In genomic region chr7:17588730-17589129, GRCh38 we compare ENCODE assay signal across 25 cellular contexts.
DNase-seq lines count a peak whose midpoint lies in the region; ATAC-seq, FAIRE-seq and TF ChIP-seq lines count a peak whose summit lies in the region.
"Had no signal": no experiment of that assay in that cellular context is flagged by ENCODE, and none has a peak within 500 bp of the region (broad histone marks: within the 10 kb centered on the region; RNA-seq: fewer than 3 reads in every experiment).

No MANE protein-coding gene starts in this region.

- intact Hi-C loops in left colon (cut with DNase I, micrococcal nuclease) (no loop called here), mucosa of descending colon (cut with DNase I, micrococcal nuclease) (no loop called here)
- intact Hi-C loops in activated T-helper 1 cell treated with anti-CD3 and anti-CD28 coated beads, Interleukin-12 subunit alpha, Interleukin-12 subunit beta, Interleukin-2, Interleukin-4 antibody, amounts not matched to agents 30 ng/mL and 10 ng/mL and 1 ng/mL, durations not matched to agents 14 hours and 24 hours and 36 hours (cut with micrococcal nuclease) = no loop called here

- no peaks in the 10 kb centered on the region for H3K9me3 Mint-ChIP-seq in activated T-helper 1 cell treated with anti-CD3 and anti-CD28 coated beads, Interleukin-12 subunit alpha, Interleukin-12 subunit beta, Interleukin-2, Interleukin-4 antibody, amounts not matched to agents 30 ng/mL and 10 ng/mL and 1 ng/mL, durations not matched to agents 14 hours and 24 hours and 36 hours
- H3K9me3 Mint-ChIP-seq: CD4-positive, alpha-beta T cell; CD8-positive, alpha-beta T cell had no signal

- no peaks in the 10 kb centered on the region for H3K9me3 ChIP-seq in mucosa of descending colon
- H3K9me3 ChIP-seq: A549, Caco-2 had no signal

- peak; percentile 20 for FAIRE-seq in RCC 7860 (lab: Jason Lieb, UNC)
- FAIRE-seq: A549, GM12878, GM12892, GM18507 had no signal

- H3K4me1 ChIP-seq in mucosa of descending colon (ENCODE audit: low read depth) = no peaks in the 10 kb centered on the region
- H3K4me1 ChIP-seq: A549; BLaER1 treated with 17β-estradiol and CSF1 and Interleukin-3, amounts not matched to agents 10 nM and 100 nM had no signal

- H3K4me1 Mint-ChIP-seq in activated T-helper 1 cell treated with anti-CD3 and anti-CD28 coated beads, Interleukin-12 subunit alpha, Interleukin-12 subunit beta, Interleukin-2, Interleukin-4 antibody, amounts not matched to agents 30 ng/mL and 10 ng/mL and 1 ng/mL, durations not matched to agents 14 hours and 24 hours and 36 hours (ENCODE audit: low read depth) = no peaks in the 10 kb centered on the region
- H3K4me1 Mint-ChIP-seq: B cell had no signal

- no peaks in the 10 kb centered on the region for H3K36me3 ChIP-seq in mucosa of descending colon (ENCODE audit: low read depth)
- H3K36me3 ChIP-seq: BLaER1 treated with 17β-estradiol and CSF1 and Interleukin-3, amounts not matched to agents 10 nM and 100 nM had no signal

- DNase-seq in DMS53 (lab: John Stamatoyannopoulos, UW) = peak; percentile 20
- DNase-seq in DMS53 treated with DMSO at 0.1 percent for 48 hours (lab: John Stamatoyannopoulos, UW; ENCODE audit: unreplicated experiment) = no peak
- no peak for DNase-seq in RCC 7860 (ENCODE audit: low spot score)
- DNase-seq in left colon = no peak
- no peak for DNase-seq in mucosa of descending colon
- no peak for DNase-seq in D341Med (ENCODE audit: low spot score)
- no peak for DNase-seq in activated T-helper 1 cell treated with anti-CD3 and anti-CD28 coated beads, Interleukin-12 subunit alpha, Interleukin-12 subunit beta, Interleukin-2, Interleukin-4 antibody, amounts not matched to agents 30 ng/mL and 10 ng/mL and 1 ng/mL, durations not matched to agents 14 hours and 24 hours and 36 hours (ENCODE audit: low spot score)
- no peak for DNase-seq in activated CD8-positive, alpha-beta memory T cell treated with anti-CD3 and anti-CD28 coated beads, Interleukin-2, amount 50 U/mL, for 48 hours
- DNase-seq: AML-193; Caco-2; Calu3; CD4-positive, alpha-beta T cell; CD8-positive, alpha-beta T cell; DMS 273 treated with DMSO at 0.1 percent for 48 hours; DMS153; DMS79; DND-41; EL; GDM1 had no signal

- no peaks in the 10 kb centered on the region for H3K27me3 Mint-ChIP-seq in activated T-helper 1 cell treated with anti-CD3 and anti-CD28 coated beads, Interleukin-12 subunit alpha, Interleukin-12 subunit beta, Interleukin-2, Interleukin-4 antibody, amounts not matched to agents 30 ng/mL and 10 ng/mL and 1 ng/mL, durations not matched to agents 14 hours and 24 hours and 36 hours (ENCODE audit: insufficient read depth)

- H3K27ac Mint-ChIP-seq in activated T-helper 1 cell treated with anti-CD3 and anti-CD28 coated beads, Interleukin-12 subunit alpha, Interleukin-12 subunit beta, Interleukin-2, Interleukin-4 antibody, amounts not matched to agents 30 ng/mL and 10 ng/mL and 1 ng/mL, durations not matched to agents 14 hours and 24 hours and 36 hours = no peak overlapping the region
- H3K27ac Mint-ChIP-seq: B cell; CD4-positive, alpha-beta T cell; CD8-positive, alpha-beta T cell had no signal

- no peak for TF ChIP-seq CTCF in mucosa of descending colon (IDR thresholded peaks at IDR 0.05)

- no peak overlapping the region for H3K4me3 Mint-ChIP-seq in activated T-helper 1 cell treated with anti-CD3 and anti-CD28 coated beads, Interleukin-12 subunit alpha, Interleukin-12 subunit beta, Interleukin-2, Interleukin-4 antibody, amounts not matched to agents 30 ng/mL and 10 ng/mL and 1 ng/mL, durations not matched to agents 14 hours and 24 hours and 36 hours
- H3K4me3 Mint-ChIP-seq: B cell; CD4-positive, alpha-beta T cell; CD8-positive, alpha-beta T cell had no signal

- no peak overlapping the region for H3K4me3 ChIP-seq in mucosa of descending colon
- H3K4me3 ChIP-seq: A549; BLaER1 treated with 17β-estradiol and CSF1 and Interleukin-3, amounts not matched to agents 10 nM and 100 nM; GM12878 had no signal

- H3K36me3 Mint-ChIP-seq in activated T-helper 1 cell treated with anti-CD3 and anti-CD28 coated beads, Interleukin-12 subunit alpha, Interleukin-12 subunit beta, Interleukin-2, Interleukin-4 antibody, amounts not matched to agents 30 ng/mL and 10 ng/mL and 1 ng/mL, durations not matched to agents 14 hours and 24 hours and 36 hours (ENCODE audit: low read depth) = no peaks in the 10 kb centered on the region
- H3K36me3 Mint-ChIP-seq: CD8-positive, alpha-beta T cell had no signal

- ATAC-seq in left colon = peak; percentile 95
- peak; percentile 85 for ATAC-seq in mucosa of descending colon
- ATAC-seq: A549; CD8-positive, alpha-beta T cell; GM12878 had no signal
